1 cellular context compared by ENCODE assay signal in the genomic region with DNA sequence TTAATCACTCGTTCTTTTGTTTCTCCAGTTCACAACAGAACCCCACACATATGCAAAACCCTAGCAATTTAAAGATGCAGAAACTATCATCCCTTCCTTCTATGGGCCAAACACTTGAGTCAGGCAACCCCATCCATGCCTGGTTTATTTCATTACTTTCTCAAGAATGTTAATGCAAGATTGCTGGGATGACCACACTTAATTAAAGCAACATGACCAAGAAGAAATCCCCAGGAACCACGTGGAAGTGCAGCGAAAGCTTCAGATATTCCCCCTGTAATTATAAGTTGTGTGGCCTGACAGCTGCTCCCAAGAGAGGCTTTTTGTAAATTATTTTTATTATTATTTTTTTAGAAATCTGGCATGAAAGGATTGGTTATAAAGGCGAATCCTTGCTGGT.
TF ChIP-seq lines count a peak whose summit lies in the region.

No MANE protein-coding gene starts in this region.

TF ChIP-seq in GM23338, 12 proteins besides CTCF, POLR2A, EP300 and RAD21 (continued from another document):
- no peak for TF ChIP-seq JUNB (IDR thresholded peaks at IDR 0.05; ENCODE audit: unreplicated experiment)
